25 cellular contexts compared by ENCODE assay signal in genomic region chr16:79918916-79919315, GRCh38.
"Had no signal": no experiment of that assay in that cellular context is flagged by ENCODE, and none has a peak within 500 bp of the region (broad histone marks: within the 10 kb centered on the region; RNA-seq: fewer than 3 reads in every experiment).

No MANE protein-coding gene starts in this region.

- DNase-seq: activated CD4-positive, alpha-beta memory T cell treated with anti-CD3 and anti-CD28 coated beads for 36 hours; activated CD4-positive, alpha-beta T cell treated with anti-CD3 and anti-CD28 coated beads, Interleukin-2, amount 10 ng/mL, durations not matched to agents 7 days and 5 days; activated CD4-positive, CD25-positive, alpha-beta regulatory T cell; activated CD8-positive, alpha-beta memory T cell treated with anti-CD3 and anti-CD28 coated beads for 24 hours; activated gamma-delta T cell; activated naive CD4-positive, alpha-beta T cell treated with anti-CD3 and anti-CD28 coated beads for 36 hours; activated T-cell treated with anti-CD3 and anti-CD28 coated beads for 4 hours; activated T-cell treated with anti-CD3 and anti-CD28 coated beads, Interleukin-2, amount 50 U/mL, for 48 hours; amygdala; MV-4-11; NCI-H1092 treated with DMSO at 0.1 percent for 48 hours; NCI-H1417 treated with DMSO at 0.1 percent for 48 hours; NCI-H1694; NCI-H2029 treated with DMSO at 0.1 percent for 48 hours; NCI-H524; T-cell; T-helper 2 cell; T1000 had no signal

- H3K4me1 Mint-ChIP-seq: activated T-helper 17 cell treated with anti-CD3 and anti-CD28 coated beads, Interleukin-2, amount 50 U/mL, for 72 hours; brain had no signal

- FAIRE-seq: astrocyte, TTC549 had no signal

- H3K4me3 Mint-ChIP-seq: activated CD4-positive, alpha-beta memory T cell treated with anti-CD3 and anti-CD28 coated beads for 36 hours; activated CD4-positive, alpha-beta T cell treated with anti-CD3 and anti-CD28 coated beads, Interleukin-2, amount 10 ng/mL, durations not matched to agents 7 days and 5 days; activated naive CD4-positive, alpha-beta T cell treated with anti-CD3 and anti-CD28 coated beads for 36 hours; activated naive CD8-positive, alpha-beta T cell; activated T-helper 17 cell treated with anti-CD3 and anti-CD28 coated beads, Interleukin-2, amount 50 U/mL, for 72 hours; brain; T-cell had no signal

- ATAC-seq: activated T-helper 17 cell treated with anti-CD3 and anti-CD28 coated beads, Interleukin-2, amount 50 U/mL, for 72 hours; Right ventricle myocardium inferior; T-cell had no signal

- H3K9me3 Mint-ChIP-seq: activated CD4-positive, alpha-beta memory T cell treated with anti-CD3 and anti-CD28 coated beads for 36 hours; activated CD4-positive, alpha-beta T cell treated with anti-CD3 and anti-CD28 coated beads, Interleukin-2, amount 10 ng/mL, durations not matched to agents 7 days and 5 days; activated naive CD4-positive, alpha-beta T cell treated with anti-CD3 and anti-CD28 coated beads for 36 hours; activated T-helper 17 cell treated with anti-CD3 and anti-CD28 coated beads, Interleukin-2, amount 50 U/mL, for 72 hours; brain; T-cell had no signal

- H3K27ac ChIP-seq: SK-N-MC had no signal

- H3K4me3 ChIP-seq: SK-N-MC had no signal

- H3K27me3 Mint-ChIP-seq: brain had no signal

- H3K36me3 Mint-ChIP-seq: activated CD4-positive, alpha-beta memory T cell treated with anti-CD3 and anti-CD28 coated beads for 36 hours; activated naive CD8-positive, alpha-beta T cell; brain; T-cell had no signal

- H3K27ac Mint-ChIP-seq: activated CD4-positive, alpha-beta memory T cell treated with anti-CD3 and anti-CD28 coated beads for 36 hours; activated CD4-positive, alpha-beta T cell treated with anti-CD3 and anti-CD28 coated beads, Interleukin-2, amount 10 ng/mL, durations not matched to agents 7 days and 5 days; activated naive CD4-positive, alpha-beta T cell treated with anti-CD3 and anti-CD28 coated beads for 36 hours; activated naive CD8-positive, alpha-beta T cell; activated T-helper 17 cell treated with anti-CD3 and anti-CD28 coated beads, Interleukin-2, amount 50 U/mL, for 72 hours; brain; T-cell had no signal
